Comparison of ENCODE assay signal across 17 cellular contexts in genomic region chr22:35821654-35822053, GRCh38.
"Had no signal": no experiment of that assay in that cellular context is flagged by ENCODE, and none has a peak within 500 bp of the region (broad histone marks: within the 10 kb centered on the region; RNA-seq: fewer than 3 reads in every experiment).

No MANE protein-coding gene starts in this region.

- H3K4me1 ChIP-seq: parathyroid adenoma had no signal

- H3K36me3 ChIP-seq: neutrophil, tibial nerve, WERI-Rb-1 had no signal

- H3K9me3 ChIP-seq: esophagus squamous epithelium, neutrophil, tibial nerve had no signal

- H2AFZ ChIP-seq: parathyroid adenoma had no signal

- ATAC-seq: activated CD4-positive, alpha-beta T cell treated with anti-CD3 and anti-CD28 coated beads for 36 hours; activated CD8-positive, alpha-beta memory T cell treated with anti-CD3 and anti-CD28 coated beads, Interleukin-2, amount 10 ng/mL, durations not matched to agents 7 days and 5 days; left cardiac atrium; naive thymus-derived CD8-positive, alpha-beta T cell had no signal

- DNase-seq: activated CD4-positive, alpha-beta memory T cell treated with anti-CD3 and anti-CD28 coated beads for 36 hours; activated CD4-positive, alpha-beta T cell treated with anti-CD3 and anti-CD28 coated beads for 36 hours; activated CD8-positive, alpha-beta memory T cell treated with anti-CD3 and anti-CD28 coated beads, Interleukin-2, amount 10 ng/mL, durations not matched to agents 7 days and 5 days; activated naive CD4-positive, alpha-beta T cell treated with anti-CD3 and anti-CD28 coated beads for 36 hours; activated T-cell treated with anti-CD3 and anti-CD28 coated beads, Interleukin-2, amount 50 U/mL, for 1 hour; esophagus squamous epithelium; left cardiac atrium; naive thymus-derived CD8-positive, alpha-beta T cell; retina; stimulated activated CD4-positive, alpha-beta T cell treated with anti-CD3 and anti-CD28 coated beads, Interleukin-15, amount 100 ng/mL, for 24 hours; stimulated activated CD4-positive, alpha-beta T cell treated with anti-CD3 and anti-CD28 coated beads, Interleukin-4, amount 100 ng/mL, for 24 hours; stimulated activated naive CD4-positive, alpha-beta T cell; substantia nigra; WERI-Rb-1 had no signal

- H3K9ac ChIP-seq: parathyroid adenoma had no signal

- H3K27ac ChIP-seq: esophagus squamous epithelium, neutrophil, parathyroid adenoma, tibial nerve, WERI-Rb-1 had no signal

- H3K27me3 ChIP-seq: esophagus squamous epithelium, neutrophil, tibial nerve had no signal

- H3K4me3 ChIP-seq: esophagus squamous epithelium, tibial nerve had no signal
